17 cellular contexts compared by ENCODE assay signal in genomic region chr2:208686665-208687064, GRCh38.
A peak's percentile ranks its signal among the peaks of the same experiment; 100 is the strongest.
DNase-seq lines count a peak whose midpoint lies in the region; ATAC-seq, FAIRE-seq and TF ChIP-seq lines count a peak whose summit lies in the region.
"Had no signal": no experiment of that assay in that cellular context is flagged by ENCODE, and none has a peak within 500 bp of the region (broad histone marks: within the 10 kb centered on the region; RNA-seq: fewer than 3 reads in every experiment).

No MANE protein-coding gene starts in this region.

- FAIRE-seq in kidney (lab: Jason Lieb, UNC): peak; percentile 30

- no peak overlapping the region for H3K9ac ChIP-seq in kidney (ENCODE audit: low read length in 2 of 2)

- intact Hi-C loops in kidney (cut with DNase I): no loop called here

- H3K9me3 ChIP-seq in kidney (ENCODE audit: control insufficient read depth in 1 of 2, low read length in 2 of 2): peaks cover 0 to 4% of the 10 kb centered on the region in 2 donors
- H3K9me3 ChIP-seq: HAP-1, SJSA1 had no signal

- DNase-seq in kidney: no peak
- DNase-seq: DMS153; NCI-H1105 treated with DMSO at 0.1 percent for 48 hours; NCI-H1694 treated with DMSO at 0.1 percent for 48 hours; NCI-H2107; NCI-H345; NCI-H69; NK-92 treated with Interleukin-12 subunit alpha and Interleukin-12 subunit beta, amount 100 ng/mL, for 24 hours; OCI-M1 had no signal

- H3K27ac ChIP-seq in kidney (ENCODE audit: low read depth in 2 of 2, low read length in 2 of 2): no peak overlapping the region
- H3K27ac ChIP-seq: SJSA1 had no signal

- TF ChIP-seq CTCF in kidney (IDR thresholded peaks at IDR 0.05; ENCODE audit: borderline replicate concordance, extremely low read depth, insufficient read depth): no peak

- no peaks in the 10 kb centered on the region for H3K36me3 ChIP-seq in kidney (ENCODE audit: control insufficient read depth in 1 of 2, insufficient read depth in 2 of 2, low read length in 2 of 2)
- H3K36me3 ChIP-seq: HAP-1, SJSA1 had no signal

- ATAC-seq in GM18907 (IDR thresholded peaks at IDR 0.05; ENCODE audit: unreplicated experiment) (peak; percentile 71), GM21619 (IDR thresholded peaks at IDR 0.05; ENCODE audit: unreplicated experiment) (peak; percentile 62), HG03457 (IDR thresholded peaks at IDR 0.05; ENCODE audit: unreplicated experiment) (peak; percentile 77), GM21526 (IDR thresholded peaks at IDR 0.05; ENCODE audit: low FRiP score, unreplicated experiment) (no peak), HG03565 (IDR thresholded peaks at IDR 0.05; ENCODE audit: unreplicated experiment) (no peak), GM21723 (IDR thresholded peaks at IDR 0.05; ENCODE audit: unreplicated experiment) (no peak)

- no peaks in the 10 kb centered on the region for H3K4me1 ChIP-seq in kidney (ENCODE audit: control insufficient read depth in 1 of 2, insufficient read depth in 1 of 2, low read depth in 1 of 2, low read length in 2 of 2)
- H3K4me1 ChIP-seq: HAP-1, SJSA1 had no signal

- H3K4me3 ChIP-seq in kidney (ENCODE audit: low read length in 2 of 2): no peak overlapping the region
- H3K4me3 ChIP-seq: HAP-1, SJSA1 had no signal

Comparison
In these comparisons a context has a peak if more than half of its experiments do, and no peak if none do; other contexts are left out.
1. ATAC-seq: peak in GM18907 (single experiment), GM21619 (single experiment) and HG03457 (single experiment); none in GM21526 (single experiment), HG03565 (single experiment) and GM21723 (single experiment).